8 cellular contexts compared by ENCODE assay signal in the genomic region with DNA sequence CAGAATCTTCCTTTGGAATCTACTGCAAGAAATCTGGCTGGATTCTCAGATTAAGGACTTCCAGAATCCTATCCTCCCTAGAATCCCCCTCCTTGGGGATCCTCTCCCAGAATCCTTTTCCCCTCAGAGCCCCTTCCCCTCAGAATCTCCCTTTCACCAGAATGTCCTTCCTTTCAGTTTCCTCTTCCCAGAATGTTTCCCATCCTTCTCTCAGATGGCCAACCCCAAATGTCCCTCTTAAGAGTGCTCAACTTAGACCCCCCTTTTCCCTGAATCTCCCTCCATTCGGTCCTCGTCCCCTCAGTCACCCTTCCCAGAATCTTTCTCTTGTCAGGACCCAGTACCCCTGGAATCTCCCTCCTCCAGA. TPM values are rescaled to one million over a fixed set of nuclear protein-coding genes. Genes with fewer than 3 reads are reported as not detected.
A peak's percentile ranks its signal among the peaks of the same experiment; 100 is the strongest.
DNase-seq lines count a peak whose midpoint lies in the region; ATAC-seq and TF ChIP-seq lines count a peak whose summit lies in the region.

No MANE protein-coding gene starts in this region.

- no peak for ATAC-seq in natural killer cell treated with Interleukin-12 subunit alpha and Interleukin-12 subunit beta and Interleukin-15 and Interleukin-18, amount 100 ng/mL, for 72 hours

- peaks cover 44% of the 10 kb centered on the region for H3K4me1 Mint-ChIP-seq in dendritic cell treated with granulocyte-macrophage colony-stimulating factor and Interleukin-4, amounts not matched to agents 40 ng/mL and 50 ng/mL, for 4 days (ENCODE audit: low read depth)
- peaks cover 37 to 45% of the 10 kb centered on the region in 2 donors for H3K4me1 Mint-ChIP-seq in natural killer cell treated with Interleukin-12 subunit alpha and Interleukin-12 subunit beta and Interleukin-15 and Interleukin-18, amount 100 ng/mL, for 72 hours (ENCODE audit: low read depth in 2 of 2)

- H3K36me3 Mint-ChIP-seq in dendritic cell treated with granulocyte-macrophage colony-stimulating factor and Interleukin-4, amounts not matched to agents 40 ng/mL and 50 ng/mL, for 4 days (ENCODE audit: low read depth): peaks cover 40% of the 10 kb centered on the region
- peaks cover 20% of the 10 kb centered on the region for H3K36me3 Mint-ChIP-seq in natural killer cell treated with Interleukin-12 subunit alpha and Interleukin-12 subunit beta and Interleukin-15 and Interleukin-18, amount 100 ng/mL, for 72 hours

- H3K9ac ChIP-seq in Loucy (ENCODE audit: low read depth, low read length, poor library complexity, severe bottlenecking): peak overlapping the region; percentile 100

- H3K9me2 ChIP-seq in Loucy (replicated peaks; ENCODE audit: low read depth, low read length): no peaks in the 10 kb centered on the region

- H3K4me1 ChIP-seq in BE2C (peaks cover 3% of the 10 kb centered on the region; the same call in 1 of the 2 replicates), Loucy (ENCODE audit: insufficient read depth, low read length, poor library complexity, severe bottlenecking) (peaks cover 24% of the 10 kb centered on the region)

- no peaks in the 10 kb centered on the region for H3K27me3 ChIP-seq in BE2C
- peaks cover 5% of the 10 kb centered on the region for H3K27me3 ChIP-seq in Loucy (ENCODE audit: insufficient read depth, low read length, poor library complexity, severe bottlenecking)

- H2AFZ ChIP-seq in Loucy (ENCODE audit: low read length): peak overlapping the region; percentile 28; the same call in 1 of the 2 replicates

- intact Hi-C loops in dendritic cell treated with granulocyte-macrophage colony-stimulating factor and Interleukin-4, amounts not matched to agents 40 ng/mL and 50 ng/mL, for 4 days (cut with micrococcal nuclease): loop anchor here (1.0 to 5.0 kb wide), 2 partner anchors 9 to 94 kb away; a partner anchor contains a TSS

- no peak for DNase-seq in BE2C
- no peak for DNase-seq in natural killer cell treated with Interleukin-12 subunit alpha and Interleukin-12 subunit beta and Interleukin-15 and Interleukin-18, amount 100 ng/mL, for 72 hours (ENCODE audit: low spot score)
- DNase-seq in NCI-H446 (lab: John Stamatoyannopoulos, UW): no peak
- DNase-seq in NCI-H187 treated with DMSO at 0.1 percent for 48 hours (lab: John Stamatoyannopoulos, UW): no peak
- DNase-seq in cerebellum (ENCODE audit: low spot score): no peak
- DNase-seq in DMS153 (lab: John Stamatoyannopoulos, UW): no peak

- H3K36me3 ChIP-seq in BE2C: peaks cover 38% of the 10 kb centered on the region
- H3K36me3 ChIP-seq in Loucy (ENCODE audit: insufficient read depth, low read length): peaks cover 30% of the 10 kb centered on the region

- H3K9me3 ChIP-seq in BE2C (no peaks in the 10 kb centered on the region), Loucy (ENCODE audit: insufficient read depth, low read depth, low read length) (no peaks in the 10 kb centered on the region)

- H4K20me1 ChIP-seq in Loucy (ENCODE audit: insufficient read depth, low read length, poor library complexity, severe bottlenecking): peaks cover 35% of the 10 kb centered on the region

- H3K79me2 ChIP-seq in Loucy (ENCODE audit: insufficient read depth, low read length): peaks cover 43% of the 10 kb centered on the region

- peak overlapping the region; percentile 99 for H3K4me3 ChIP-seq in BE2C (ENCODE audit: low read depth, low read length)
- H3K4me3 ChIP-seq in Loucy (ENCODE audit: low read length, poor library complexity, severe bottlenecking): peak overlapping the region; percentile 100

- TF ChIP-seq CTCF in BE2C (IDR thresholded peaks at IDR 0.05; ENCODE audit: low read depth, low read length) (no peak), Loucy (conservative IDR thresholded peaks at IDR 0.05; ENCODE audit: low read length) (no peak)

- no peaks in the 10 kb centered on the region for H3F3A ChIP-seq in Loucy (ENCODE audit: low read depth)

- H3K27me3 Mint-ChIP-seq in dendritic cell treated with granulocyte-macrophage colony-stimulating factor and Interleukin-4, amounts not matched to agents 40 ng/mL and 50 ng/mL, for 4 days: peaks cover 9% of the 10 kb centered on the region
- no peaks in the 10 kb centered on the region for H3K27me3 Mint-ChIP-seq in natural killer cell treated with Interleukin-12 subunit alpha and Interleukin-12 subunit beta and Interleukin-15 and Interleukin-18, amount 100 ng/mL, for 72 hours

- H3K27ac Mint-ChIP-seq in dendritic cell treated with granulocyte-macrophage colony-stimulating factor and Interleukin-4, amounts not matched to agents 40 ng/mL and 50 ng/mL, for 4 days: peak overlapping the region; percentile 95
- H3K27ac Mint-ChIP-seq in natural killer cell treated with Interleukin-12 subunit alpha and Interleukin-12 subunit beta and Interleukin-15 and Interleukin-18, amount 100 ng/mL, for 72 hours: peak overlapping the region; percentile 99

- no peaks in the 10 kb centered on the region for H3K9me3 Mint-ChIP-seq in dendritic cell treated with granulocyte-macrophage colony-stimulating factor and Interleukin-4, amounts not matched to agents 40 ng/mL and 50 ng/mL, for 4 days
- no peaks in the 10 kb centered on the region for H3K9me3 Mint-ChIP-seq in natural killer cell treated with Interleukin-12 subunit alpha and Interleukin-12 subunit beta and Interleukin-15 and Interleukin-18, amount 100 ng/mL, for 72 hours

- H3K4me2 ChIP-seq in Loucy (ENCODE audit: low read depth, low read length, poor library complexity, severe bottlenecking): peak overlapping the region; percentile 78

- H3K4me3 Mint-ChIP-seq in dendritic cell treated with granulocyte-macrophage colony-stimulating factor and Interleukin-4, amounts not matched to agents 40 ng/mL and 50 ng/mL, for 4 days: peak overlapping the region; percentile 97
- H3K4me3 Mint-ChIP-seq in natural killer cell treated with Interleukin-12 subunit alpha and Interleukin-12 subunit beta and Interleukin-15 and Interleukin-18, amount 100 ng/mL, for 72 hours: peak overlapping the region; percentile 100

RNA-seq across cellular contexts. Expression of a gene that starts 0.6 kb away (rescaled TPM):
- 3,669 TPM for polyA plus RNA-seq in BE2C (2012; ENCODE audit: insufficient read depth, insufficient read length, low read depth)
- 1,000 to 10,000 TPM; 1,544 to 1,854 TPM for total RNA-seq in natural killer cell treated with Interleukin-12 subunit alpha and Interleukin-12 subunit beta and Interleukin-15 and Interleukin-18, amount 100 ng/mL, for 72 hours
- total RNA-seq in cerebellum: 48.1 TPM

RNA-seq across cellular contexts. Expression of a gene that starts 9.0 kb away (rescaled TPM):
- 272 TPM for polyA plus RNA-seq in BE2C (2012; ENCODE audit: insufficient read depth, insufficient read length, low read depth)
- 100 to 1,000 TPM; 164 to 192 TPM for total RNA-seq in natural killer cell treated with Interleukin-12 subunit alpha and Interleukin-12 subunit beta and Interleukin-15 and Interleukin-18, amount 100 ng/mL, for 72 hours
- 39.6 TPM for total RNA-seq in cerebellum

RNA-seq across cellular contexts. Expression of a gene that starts 23.9 kb away (rescaled TPM):
- polyA plus RNA-seq in BE2C (2012; ENCODE audit: insufficient read depth, insufficient read length, low read depth): 35.9 TPM
- total RNA-seq in natural killer cell treated with Interleukin-12 subunit alpha and Interleukin-12 subunit beta and Interleukin-15 and Interleukin-18, amount 100 ng/mL, for 72 hours: 10 to 100 TPM; 30.8 to 68.1 TPM
- 20.9 TPM for total RNA-seq in cerebellum

RNA-seq across cellular contexts. Expression of a gene that starts 29.7 kb away (rescaled TPM):
- polyA plus RNA-seq in BE2C (2012; ENCODE audit: insufficient read depth, insufficient read length, low read depth): 16.7 TPM
- total RNA-seq in natural killer cell treated with Interleukin-12 subunit alpha and Interleukin-12 subunit beta and Interleukin-15 and Interleukin-18, amount 100 ng/mL, for 72 hours: 10 to 100 TPM; 11.2 to 27.8 TPM
- 1.9 TPM for total RNA-seq in cerebellum

RNA-seq across cellular contexts. Expression of a gene that starts 44.3 kb away (rescaled TPM):
- 229 TPM for polyA plus RNA-seq in BE2C (2012; ENCODE audit: insufficient read depth, insufficient read length, low read depth)
- total RNA-seq in natural killer cell treated with Interleukin-12 subunit alpha and Interleukin-12 subunit beta and Interleukin-15 and Interleukin-18, amount 100 ng/mL, for 72 hours: 100 to 1,000 TPM in 1 of 2 donors, 10 to 100 TPM in 1; 74.0 to 133 TPM
- total RNA-seq in cerebellum: 36.7 TPM

Comparison
In these comparisons a context has a peak if more than half of its experiments do, and no peak if none do; other contexts are left out.
1. RNA of a gene that starts 0.6 kb away (total RNA-seq): 1,544 to 1,854 TPM in natural killer cell treated with Interleukin-12 subunit alpha and Interleukin-12 subunit beta and Interleukin-15 and Interleukin-18, amount 100 ng/mL, for 72 hours; 48.1 TPM in cerebellum (single experiment); every median in the first group is over 10 times any median in the second.